11 cellular contexts compared by ENCODE assay signal in the genomic region with DNA sequence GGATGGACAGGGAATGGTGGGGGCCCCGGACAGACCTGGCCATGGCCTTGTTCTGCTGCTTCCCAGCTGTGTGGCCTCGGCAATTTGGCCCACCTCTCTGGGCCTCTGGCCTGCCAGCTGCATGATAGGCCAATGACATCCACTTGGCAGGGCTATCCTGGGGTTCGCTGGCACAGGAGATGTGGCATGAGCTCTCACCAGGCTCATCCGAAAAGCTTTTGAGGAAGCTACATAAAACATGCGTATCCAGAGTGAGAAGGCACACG. TPM values are rescaled to one million over a fixed set of nuclear protein-coding genes. Genes with fewer than 3 reads are reported as not detected.
"Had no signal": no experiment of that assay in that cellular context is flagged by ENCODE, and none has a peak within 500 bp of the region (broad histone marks: within the 10 kb centered on the region; RNA-seq: fewer than 3 reads in every experiment).

No MANE protein-coding gene starts in this region.

- H3K4me2 ChIP-seq: GM23338, KMS-11 had no signal

- H3K4me3 Mint-ChIP-seq: GM23338, H9, HFFc6, IgD-negative memory B cell had no signal

- H3K9ac ChIP-seq: KMS-11 had no signal

- H3K27ac Mint-ChIP-seq: GM23338, H9, HFFc6 had no signal

- H3K4me3 ChIP-seq: GM23338 had no signal

- DNase-seq: H9, HCEC 1CT, HFFc6, KBM-7 had no signal

- FAIRE-seq: H1, H54, HTR-8/SVneo had no signal

- H2AFZ ChIP-seq: GM23338 had no signal

- H3K27ac ChIP-seq: KMS-11 had no signal

- H3K9me3 Mint-ChIP-seq: GM23338, H9, HFFc6, IgD-negative memory B cell had no signal

- ATAC-seq: GM23338 had no signal

- H3K27me3 Mint-ChIP-seq: IgD-negative memory B cell had no signal

RNA-seq across cellular contexts. Expression of gene SH3TC1, which starts 18.1 kb away (rescaled TPM):
- total RNA-seq: H1 had no signal
- polyA plus RNA-seq: GM23338 had no signal

RNA-seq across cellular contexts. Expression of gene HTRA3, which starts 52.4 kb away (rescaled TPM):
- total RNA-seq: HT-29 had no signal
- polyA plus RNA-seq: IgD-negative memory B cell had no signal
